Comparison of ENCODE assay signal across 8 cellular contexts in the genomic region with DNA sequence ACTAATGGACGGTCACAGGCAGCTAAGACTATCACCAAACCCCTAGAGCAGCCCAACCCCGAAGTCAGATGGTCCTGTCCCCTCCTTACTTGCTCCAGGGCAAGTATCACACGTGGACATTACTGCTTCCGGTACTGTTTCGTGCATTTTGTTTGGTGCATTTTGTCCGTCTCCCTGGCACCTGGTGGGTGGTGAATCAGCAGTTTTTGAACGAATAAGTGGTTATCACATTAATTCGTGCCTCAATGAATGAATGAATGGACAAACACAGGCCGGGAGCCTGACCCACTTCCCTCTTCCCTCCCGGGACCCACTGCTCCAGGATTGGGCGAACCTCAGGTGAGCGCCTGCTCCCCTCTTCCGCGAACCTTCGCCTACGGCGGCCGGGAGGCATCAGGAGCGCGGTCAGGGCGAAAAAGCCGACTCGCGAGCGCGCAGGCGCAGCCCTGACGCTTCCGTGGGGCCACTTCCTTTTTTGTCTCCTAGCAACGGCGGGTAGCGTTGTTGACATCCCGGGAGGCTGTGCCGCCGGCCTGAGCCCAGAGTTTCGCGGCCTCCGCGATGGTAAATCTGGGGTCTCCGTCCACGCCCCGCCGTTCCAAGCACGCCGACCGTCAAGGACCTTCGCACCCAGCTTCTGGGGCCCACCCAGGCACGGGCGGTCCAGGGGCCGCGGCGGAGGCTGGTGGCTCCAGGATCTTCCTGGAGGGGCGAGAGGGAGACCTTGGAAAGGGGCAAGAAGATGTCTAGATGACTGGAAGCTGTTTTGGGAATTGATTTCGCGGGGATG. TPM values are rescaled to one million over a fixed set of nuclear protein-coding genes. Genes with fewer than 3 reads are reported as not detected.
A peak's percentile ranks its signal among the peaks of the same experiment; 100 is the strongest.
DNase-seq lines count a peak whose midpoint lies in the region; ATAC-seq, FAIRE-seq and TF ChIP-seq lines count a peak whose summit lies in the region.

TSS of gene DYNLRB2 (plus strand) at position 478 of the 790 bp plus-strand sequence. CDS start at position 562, 84 bp downstream.

- H3K79me1 ChIP-seq in H1 (ENCODE audit: low read depth, low read length): no peaks in the 10 kb centered on the region

- ATAC-seq in GM19023 (IDR thresholded peaks at IDR 0.05; ENCODE audit: unreplicated experiment) (peak; percentile 98), HG03342 (IDR thresholded peaks at IDR 0.05; ENCODE audit: unreplicated experiment) (peak; percentile 97)
- ATAC-seq in activated CD8-positive, alpha-beta memory T cell treated with anti-CD3 and anti-CD28 coated beads, Interleukin-2, amount 10 ng/mL, durations not matched to agents 7 days and 5 days: peak; percentile 96

- H3K4me1 Mint-ChIP-seq in activated CD8-positive, alpha-beta memory T cell treated with anti-CD3 and anti-CD28 coated beads, Interleukin-2, amount 10 ng/mL, durations not matched to agents 7 days and 5 days: peaks cover 34% of the 10 kb centered on the region

- H2BK120ac ChIP-seq in H1 (replicated peaks; ENCODE audit: low read depth, low read length): no peak within 1 kb of the TSS

- H3K36me3 ChIP-seq in H1 (ENCODE audit: control insufficient read depth in 2 of 4, insufficient read depth in 4 of 4, low read length in 3 of 4): no peaks in the 10 kb centered on the region

- H3K36me3 Mint-ChIP-seq in activated CD8-positive, alpha-beta memory T cell treated with anti-CD3 and anti-CD28 coated beads, Interleukin-2, amount 10 ng/mL, durations not matched to agents 7 days and 5 days: peaks cover 12% of the 10 kb centered on the region

- H3K4ac ChIP-seq in H1 (replicated peaks; ENCODE audit: insufficient read length, low read depth, low read length): no peak within 1 kb of the TSS

- no peaks in the 10 kb centered on the region for H3K27me3 Mint-ChIP-seq in activated CD8-positive, alpha-beta memory T cell treated with anti-CD3 and anti-CD28 coated beads, Interleukin-2, amount 10 ng/mL, durations not matched to agents 7 days and 5 days

- H2AFZ ChIP-seq in H1 (ENCODE audit: low read length): peak within 1 kb of the TSS; percentile 100

- H3K4me1 ChIP-seq in H1 (replicated peaks in 1 of 4; ENCODE audit: control insufficient read depth in 3 of 4, insufficient read depth in 4 of 4, low read length in 3 of 4): peaks cover 0 to 4% (median 1%) of the 10 kb centered on the region in 4 experiments; a peak in 3 of 7 replicates

- no peaks in the 10 kb centered on the region for H3K79me2 ChIP-seq in H1 (ENCODE audit: control insufficient read depth in 1 of 2, insufficient read depth in 2 of 2, low read length in 2 of 2)

- no peak within 1 kb of the TSS for H3K23ac ChIP-seq in H1 (ENCODE audit: insufficient read length)

- no peak for TF ChIP-seq EP300 in H1 (IDR thresholded peaks at IDR 0.05; ENCODE audit: borderline replicate concordance in 1 of 2, low read depth in 2 of 2, low read length in 2 of 2)

- H3K9me3 ChIP-seq in H1 (ENCODE audit: insufficient read depth in 2 of 2, low read depth in 1 of 2, low read length in 1 of 2): no peaks in the 10 kb centered on the region

- peak within 1 kb of the TSS; percentile 98 for H3K27ac Mint-ChIP-seq in activated CD8-positive, alpha-beta memory T cell treated with anti-CD3 and anti-CD28 coated beads, Interleukin-2, amount 10 ng/mL, durations not matched to agents 7 days and 5 days

- H2BK20ac ChIP-seq in H1 (ENCODE audit: low read length): no peak within 1 kb of the TSS

- peak within 1 kb of the TSS; percentile 48 to 76 (median 58) for H3K4me3 ChIP-seq in H1 (ENCODE audit: extremely low read depth in 1 of 4, insufficient read depth in 2 of 4, low read depth in 3 of 4, low read length in 4 of 4)

- peak in 1 of 2 experiments; percentile 68; a peak in 2 of 3 replicates for TF ChIP-seq POLR2A in H1 (IDR thresholded peaks at IDR 0.05; ENCODE audit: control extremely low read depth in 1 of 2, low read depth in 2 of 2, low read length in 2 of 2)

- peaks cover 5 to 18% (median 11%) of the 10 kb centered on the region in 4 experiments; a peak in 6 of 7 replicates for H3K27me3 ChIP-seq in H1 (replicated peaks in 1 of 4; ENCODE audit: control insufficient read depth in 3 of 4, extremely low read depth in 1 of 4, insufficient read depth in 3 of 4, low read length in 3 of 4)

- peak within 1 kb of the TSS; percentile 83; the same call in 1 of the 2 replicates for H2BK15ac ChIP-seq in H1 (ENCODE audit: low read length)

- H3K23me2 ChIP-seq in H1 (ENCODE audit: low read depth, low read length): peaks cover 5% of the 10 kb centered on the region; the same call in 1 of the 2 replicates

- H3K14ac ChIP-seq in H1 (ENCODE audit: insufficient read length): no peak within 1 kb of the TSS

- peak within 1 kb of the TSS; percentile 93; the same call in 1 of the 2 replicates for H4K8ac ChIP-seq in H1 (ENCODE audit: extremely low read depth, insufficient read depth, low read length)

- H3K9ac ChIP-seq in H1 (replicated peaks in 1 of 4; ENCODE audit: extremely low read depth in 1 of 4, low read depth in 3 of 4, low read length in 3 of 4): peak within 1 kb of the TSS in 3 of 4 experiments; percentile 5 to 57 (median 54); a peak in 5 of 7 replicates

- no peak within 1 kb of the TSS for H2BK12ac ChIP-seq in H1 (ENCODE audit: low read depth, low read length)

- H3K27ac ChIP-seq in H1 (ENCODE audit: low read depth, low read length): no peak within 1 kb of the TSS

- CTCF ChIA-PET in activated CD8-positive, alpha-beta memory T cell treated with anti-CD3 and anti-CD28 coated beads, Interleukin-2, amount 10 ng/mL, durations not matched to agents 7 days and 5 days (lab: Charles Lee): interaction anchor here (1.3 to 6.2 kb wide), 2 partner anchors 14 to 43 kb away, joined by 3 to 42 read pairs; no protein-coding TSS in a partner anchor
- CTCF ChIA-PET in H1 (lab: Charles Lee; ENCODE audit: partially characterized antibody): interaction anchor here (1.4 kb wide), 1 partner anchor 311 kb away, joined by 3 read pairs; no protein-coding TSS in a partner anchor

- H4K5ac ChIP-seq in H1 (ENCODE audit: insufficient read length, low read depth, low read length): peak within 1 kb of the TSS; percentile 35

- H4K91ac ChIP-seq in H1 (replicated peaks; ENCODE audit: insufficient read length, low read length): peak within 1 kb of the TSS; percentile 25

- no peak within 1 kb of the TSS for H2AK5ac ChIP-seq in H1 (ENCODE audit: low read depth, low read length)

- TF ChIP-seq RAD21 in H1 (IDR thresholded peaks at IDR 0.05 in 1 of 2, conservative IDR thresholded peaks at IDR 0.05 in 1 of 2; ENCODE audit: low read depth in 2 of 2, low read length in 2 of 2): no peak

- peak within 1 kb of the TSS; percentile 56 to 82 for H3K4me2 ChIP-seq in H1 (ENCODE audit: insufficient read depth in 1 of 2, low read depth in 2 of 2, low read length in 2 of 2)

- H3K18ac ChIP-seq in H1 (ENCODE audit: extremely low read depth, low read length): peak within 1 kb of the TSS; percentile 84; the same call in 1 of the 2 replicates

- no peaks in the 10 kb centered on the region for H4K20me1 ChIP-seq in H1 (replicated peaks in 1 of 2; ENCODE audit: control insufficient read depth in 1 of 2, insufficient read depth in 2 of 2, low read length in 2 of 2)

- no peaks in the 10 kb centered on the region for H3K9me3 Mint-ChIP-seq in activated CD8-positive, alpha-beta memory T cell treated with anti-CD3 and anti-CD28 coated beads, Interleukin-2, amount 10 ng/mL, durations not matched to agents 7 days and 5 days (ENCODE audit: low read depth)

- no peak for TF ChIP-seq CTCF in H1 (IDR thresholded peaks at IDR 0.05; ENCODE audit: control extremely low read depth in 1 of 3, insufficient read depth in 1 of 3, low read depth in 1 of 3, low read length in 3 of 3)

- 12% methylated on average over 41 of the region's 55 CpGs; no CpG with 5 or more reads in 1 of the 2 experiments for WGBS in H1 (ENCODE audit: extremely low coverage in 1 of 2, insufficient coverage in 1 of 2, insufficient read length in 1 of 2, insufficient replicate concordance in 2 of 2, low coverage in 1 of 2, low lambda C conversion rate in 2 of 2, missing lambda C conversion rate in 1 of 2), 2 experiments

- peak; percentile 98 for DNase-seq in AG08395 (ENCODE audit: low spot score)
- peak; percentile 76 for DNase-seq in NCI-H524 treated with DMSO at 0.1 percent for 48 hours (lab: John Stamatoyannopoulos, UW)
- peak; percentile 97 for DNase-seq in activated CD8-positive, alpha-beta memory T cell treated with anti-CD3 and anti-CD28 coated beads, Interleukin-2, amount 10 ng/mL, durations not matched to agents 7 days and 5 days
- peak; percentile 78 to 92 for DNase-seq in H1 (ENCODE audit: low read depth in 1 of 2, low spot score in 2 of 2)
- peak; percentile 95 for DNase-seq in medulla oblongata (ENCODE audit: extremely low spot score)
- peak; percentile 80 to 83 (median 81) for DNase-seq in stimulated activated CD4-positive, alpha-beta T cell treated with anti-CD3 and anti-CD28 coated beads, TNF-alpha, amount 100 ng/mL, for 4 hours (ENCODE audit: low read depth in 3 of 3)

- H2BK5ac ChIP-seq in H1 (ENCODE audit: low read depth, low read length): no peak within 1 kb of the TSS; the same call in 1 of the 2 replicates

- FAIRE-seq in H1 (lab: Jason Lieb, UNC): no peak

- no peak within 1 kb of the TSS for H3K56ac ChIP-seq in H1 (replicated peaks; ENCODE audit: insufficient read length, low read depth, low read length)

- POLR2A ChIA-PET in H1 (lab: Charles Lee; ENCODE audit: partially characterized antibody): no interaction called here

- H3K4me3 Mint-ChIP-seq in activated CD8-positive, alpha-beta memory T cell treated with anti-CD3 and anti-CD28 coated beads, Interleukin-2, amount 10 ng/mL, durations not matched to agents 7 days and 5 days: peak within 1 kb of the TSS; percentile 97

TF ChIP-seq in H1, 55 proteins besides CTCF, POLR2A, EP300 and RAD21 (continues in another document):
- TF ChIP-seq, protein P1, sequence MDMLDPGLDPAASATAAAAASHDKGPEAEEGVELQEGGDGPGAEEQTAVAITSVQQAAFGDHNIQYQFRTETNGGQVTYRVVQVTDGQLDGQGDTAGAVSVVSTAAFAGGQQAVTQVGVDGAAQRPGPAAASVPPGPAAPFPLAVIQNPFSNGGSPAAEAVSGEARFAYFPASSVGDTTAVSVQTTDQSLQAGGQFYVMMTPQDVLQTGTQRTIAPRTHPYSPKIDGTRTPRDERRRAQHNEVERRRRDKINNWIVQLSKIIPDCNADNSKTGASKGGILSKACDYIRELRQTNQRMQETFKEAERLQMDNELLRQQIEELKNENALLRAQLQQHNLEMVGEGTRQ (IDR thresholded peaks at IDR 0.05; ENCODE audit: low read length): no peak

RNA-seq across cellular contexts. Expression of gene DYNLRB2, which starts in this region (rescaled TPM):
- under 1 TPM in 1 of 2 experiments, not detected in 1; 0.76 TPM for total RNA-seq in activated CD8-positive, alpha-beta memory T cell treated with anti-CD3 and anti-CD28 coated beads, Interleukin-2, amount 10 ng/mL, durations not matched to agents 7 days and 5 days
- total RNA-seq in H1 (2021; fragmentation: NEBNext Ultra II Directional; extraction: Animal tissue kit (Norgen Biotek cat#: 25700)): not detected in 2 replicates
- polyA plus RNA-seq in H1 (2011; rRNA removed): not detected in 2 replicates
- not detected for polyA plus RNA-seq in H1 (2011; cell fraction: cytosol; rRNA removed)
- polyA plus RNA-seq in H1 (2011; cell fraction: nucleus; rRNA removed): not detected
- polyA plus RNA-seq in H1 (2012, experiment 1 of 2): not detected in 4 replicates
- not detected for polyA plus RNA-seq in H1 (2012, experiment 2 of 2)
- not detected for polyA plus RNA-seq in H1 (2013, experiment 1 of 2)
- not detected for polyA plus RNA-seq in H1 (2013, experiment 2 of 2)
- not detected in 2 replicates for polyA minus RNA-seq in H1 (2011; rRNA and poly(A)+ RNA removed)
- polyA minus RNA-seq in H1 (2011; cell fraction: cytosol; rRNA and poly(A)+ RNA removed): not detected
- polyA minus RNA-seq in H1 (2011; cell fraction: nucleus; rRNA and poly(A)+ RNA removed): not detected

Comparison
In these comparisons a context has a peak if more than half of its experiments do, and no peak if none do; other contexts are left out.
1. Peak in DNase-seq and ATAC-seq in activated CD8-positive, alpha-beta memory T cell treated with anti-CD3 and anti-CD28 coated beads, Interleukin-2, amount 10 ng/mL, durations not matched to agents 7 days and 5 days; RNA of the gene not detected or under 1 TPM.
2. Peak in DNase-seq, H3K4me3 ChIP-seq, H3K9ac ChIP-seq and H3K4me2 ChIP-seq in H1; RNA of the gene not detected or under 1 TPM.